9 cellular contexts compared by ENCODE assay signal in the genomic region with DNA sequence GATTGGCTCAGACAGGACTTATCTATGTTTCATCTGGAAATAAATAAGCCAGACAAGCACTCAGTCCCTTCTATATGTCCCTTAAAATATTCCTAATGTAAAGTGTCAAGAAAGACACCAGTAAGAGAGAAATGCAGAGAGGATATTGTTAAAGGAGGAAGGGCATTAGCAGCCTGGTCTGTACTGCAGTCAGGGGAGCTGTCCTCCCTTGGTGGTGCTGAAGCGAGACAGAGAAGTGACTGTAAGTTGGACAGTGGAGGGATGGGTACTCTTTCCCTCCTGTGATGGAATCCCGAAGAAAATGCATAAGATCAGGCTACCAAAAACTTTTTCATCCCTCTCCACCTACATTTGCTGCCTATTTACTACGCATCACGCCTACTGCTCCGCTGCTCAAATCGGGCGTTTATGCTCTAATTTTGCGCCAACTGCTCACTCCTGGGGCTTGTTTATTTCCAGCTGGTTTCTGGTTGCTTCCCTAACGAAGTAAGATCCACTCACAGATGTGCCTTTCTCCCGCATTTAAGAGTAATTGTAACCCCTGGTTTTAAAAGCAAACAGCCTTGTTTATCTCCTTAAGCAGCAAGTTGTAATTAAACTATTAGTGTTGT. TPM values are rescaled to one million over a fixed set of nuclear protein-coding genes. Genes with fewer than 3 reads are reported as not detected.
DNase-seq lines count a peak whose midpoint lies in the region; ATAC-seq and TF ChIP-seq lines count a peak whose summit lies in the region.
"Had no signal": no experiment of that assay in that cellular context is flagged by ENCODE, and none has a peak within 500 bp of the region (broad histone marks: within the 10 kb centered on the region; RNA-seq: fewer than 3 reads in every experiment).

No MANE protein-coding gene starts in this region.

- H3K4me3 ChIP-seq in left ventricle myocardium inferior = no peak overlapping the region
- H3K4me3 ChIP-seq: HAP-1 had no signal

- H3K4me3 Mint-ChIP-seq in activated T-cell treated with anti-CD3 and anti-CD28 coated beads, Interleukin-2, amount 50 U/mL, for 72 hours = no peak overlapping the region

- H3K36me3 Mint-ChIP-seq in activated T-cell treated with anti-CD3 and anti-CD28 coated beads, Interleukin-2, amount 50 U/mL, for 72 hours (ENCODE audit: insufficient read depth in 2 of 2) = peaks cover 1 to 4% of the 10 kb centered on the region in 2 donors

- H3K9me3 Mint-ChIP-seq in activated T-cell treated with anti-CD3 and anti-CD28 coated beads, Interleukin-2, amount 50 U/mL, for 72 hours = peaks cover 2% of the 10 kb centered on the region in 2 donors

- no peak for TF ChIP-seq CTCF in left ventricle myocardium inferior (IDR thresholded peaks at IDR 0.05; ENCODE audit: borderline replicate concordance)

- no peak overlapping the region for H3K27ac Mint-ChIP-seq in activated T-cell treated with anti-CD3 and anti-CD28 coated beads, Interleukin-2, amount 50 U/mL, for 72 hours

- no peak overlapping the region for H3K27ac ChIP-seq in left ventricle myocardium inferior (replicated peaks)

- intact Hi-C loops in left ventricle myocardium inferior (cut with micrococcal nuclease) = no loop called here

- ATAC-seq in activated T-cell treated with anti-CD3 and anti-CD28 coated beads, Interleukin-2, amount 50 U/mL, for 72 hours (replicated peaks in 1 of 2) = no peak
- ATAC-seq in GM18511 (IDR thresholded peaks at IDR 0.05; ENCODE audit: unreplicated experiment) (no peak), GM18907 (IDR thresholded peaks at IDR 0.05; ENCODE audit: unreplicated experiment) (no peak)

- no peaks in the 10 kb centered on the region for H3K9me3 ChIP-seq in left ventricle myocardium inferior (replicated peaks)
- H3K9me3 ChIP-seq: HAP-1 had no signal

- H3K27me3 ChIP-seq in left ventricle myocardium inferior (ENCODE audit: low read depth) = peaks cover 94% of the 10 kb centered on the region

- DNase-seq in DMS53 treated with DMSO at 0.1 percent for 48 hours (lab: John Stamatoyannopoulos, UW; ENCODE audit: unreplicated experiment) (peak; percentile 5), KG1 (lab: John Stamatoyannopoulos, UW) (peak; percentile 29), left ventricle myocardium inferior (peak; percentile 42), OCI-M2 (lab: John Stamatoyannopoulos, UW; ENCODE audit: unreplicated experiment) (no peak)
- peak; percentile 19 to 37 for DNase-seq in activated T-cell treated with anti-CD3 and anti-CD28 coated beads, Interleukin-2, amount 50 U/mL, for 72 hours
- peak; percentile 29 for DNase-seq in stimulated activated CD4-positive, alpha-beta T cell treated with anti-CD3 and anti-CD28 coated beads, Interleukin-4, amount 100 ng/mL, for 1 hour

- H3K4me1 ChIP-seq in left ventricle myocardium inferior = peaks cover 12% of the 10 kb centered on the region
- H3K4me1 ChIP-seq: HAP-1 had no signal

- H3K4me1 Mint-ChIP-seq in activated T-cell treated with anti-CD3 and anti-CD28 coated beads, Interleukin-2, amount 50 U/mL, for 72 hours (ENCODE audit: low read depth) = no peaks in the 10 kb centered on the region

- no peaks in the 10 kb centered on the region for H3K36me3 ChIP-seq in left ventricle myocardium inferior
- H3K36me3 ChIP-seq: HAP-1 had no signal

- H3K27me3 Mint-ChIP-seq in activated T-cell treated with anti-CD3 and anti-CD28 coated beads, Interleukin-2, amount 50 U/mL, for 72 hours (ENCODE audit: low read depth) = peaks cover 50% of the 10 kb centered on the region

RNA-seq across cellular contexts. Expression of gene PHACTR1, which starts 35.2 kb away (rescaled TPM):
- under 1 TPM; 0.05 to 0.16 TPM for total RNA-seq in activated T-cell treated with anti-CD3 and anti-CD28 coated beads, Interleukin-2, amount 50 U/mL, for 72 hours
- 85.9 TPM for total RNA-seq in left ventricle myocardium inferior

Comparison
In these comparisons a context has a peak if more than half of its experiments do, and no peak if none do; other contexts are left out.
1. RNA of gene PHACTR1, which starts 35.2 kb away (total RNA-seq): 85.9 TPM in left ventricle myocardium inferior (single experiment); 0.05 to 0.16 TPM in activated T-cell treated with anti-CD3 and anti-CD28 coated beads, Interleukin-2, amount 50 U/mL, for 72 hours; every median in the first group is over 10 times any median in the second.